ENCODE assay signal across 8 cellular contexts in the genomic region with DNA sequence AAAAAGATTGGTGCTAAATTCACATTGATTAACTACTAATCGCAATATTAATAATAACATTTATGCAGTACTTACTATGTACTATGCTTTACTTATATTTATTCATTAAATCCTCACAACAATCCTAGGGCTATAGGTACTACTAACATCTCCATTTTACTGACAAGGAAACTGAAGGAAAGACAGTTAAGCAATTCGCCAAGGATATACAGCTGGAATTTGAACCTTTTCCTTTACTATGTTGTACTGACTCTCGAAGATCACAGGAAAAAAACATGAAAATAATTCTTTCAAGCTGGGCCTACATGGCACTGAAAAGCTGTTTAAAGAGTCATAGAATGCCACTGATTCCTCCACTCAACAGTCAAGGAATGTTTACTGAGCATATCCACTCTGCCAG.
"Had no signal": no experiment of that assay in that cellular context is flagged by ENCODE, and none has a peak within 500 bp of the region (broad histone marks: within the 10 kb centered on the region; RNA-seq: fewer than 3 reads in every experiment).

No MANE protein-coding gene starts in this region.

- FAIRE-seq: HTR-8/SVneo, K562 had no signal

- H3K4me1 ChIP-seq: HAP-1 had no signal

- DNase-seq: GOT3, H7, HFFc6, IMR-90 had no signal

- H3K4me3 ChIP-seq: HAP-1, K562 had no signal

- H3K9me3 ChIP-seq: HAP-1 had no signal

- H3K36me3 ChIP-seq: HAP-1 had no signal

- ATAC-seq: HCT116, K562 had no signal
